ENCODE assay signal across 8 cellular contexts in the genomic region with DNA sequence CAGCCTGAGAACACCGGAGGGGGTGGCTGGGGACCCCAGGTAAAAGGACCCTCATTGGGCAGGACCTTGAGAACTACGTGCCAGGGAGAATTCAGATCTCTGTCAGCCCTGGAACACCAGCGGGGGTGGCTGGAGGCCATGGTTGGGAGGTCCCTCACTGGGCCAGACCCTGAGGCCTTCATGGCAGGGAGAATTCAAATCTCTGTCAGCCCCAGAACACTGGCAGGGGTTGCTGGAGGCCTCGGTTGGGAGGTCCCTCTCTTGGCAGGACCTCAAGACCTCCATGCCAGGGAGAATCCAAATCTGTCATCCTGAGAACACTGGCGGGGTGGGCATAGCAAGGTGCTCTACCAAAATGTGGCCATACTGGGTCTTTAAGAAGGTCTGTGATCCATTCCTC.
A peak's percentile ranks its signal among the peaks of the same experiment; 100 is the strongest.
DNase-seq lines count a peak whose midpoint lies in the region; ATAC-seq and TF ChIP-seq lines count a peak whose summit lies in the region.
"Not testable (repeated sequence)": the region's sequence is repeated elsewhere in the genome, so short reads cannot be mapped to it uniquely, and the experiment has no call there.

No MANE protein-coding gene starts in this region.

- H3K36me3 Mint-ChIP-seq in activated CD8-positive, alpha-beta T cell treated with anti-CD3 and anti-CD28 coated beads for 36 hours (ENCODE audit: low read depth); activated naive CD4-positive, alpha-beta T cell treated with anti-CD3 and anti-CD28 coated beads, Interleukin-2, amount 10 ng/mL, durations not matched to agents 7 days and 5 days: not testable (repeated sequence)

- ATAC-seq in activated CD8-positive, alpha-beta T cell treated with anti-CD3 and anti-CD28 coated beads for 36 hours; right cardiac atrium: not testable (repeated sequence)

- H3K27me3 ChIP-seq in dorsolateral prefrontal cortex; right cardiac atrium (ENCODE audit: control insufficient read depth, insufficient read depth): not testable (repeated sequence)

- DNase-seq in A172 (ENCODE audit: low spot score) (peak; percentile 0), NB4 (ENCODE audit: low read depth) (peak; percentile 0), dorsolateral prefrontal cortex (peak in 8 of 10 donors; percentile 5 to 44 (median 20)), right cardiac atrium (peak; percentile 8 to 62 (median 30)), mucosa of gallbladder (ENCODE audit: low spot score) (peak; percentile 11)
- DNase-seq in activated CD8-positive, alpha-beta T cell treated with anti-CD3 and anti-CD28 coated beads for 36 hours: peak; percentile 1
- DNase-seq in activated naive CD4-positive, alpha-beta T cell treated with anti-CD3 and anti-CD28 coated beads, Interleukin-2, amount 10 ng/mL, durations not matched to agents 7 days and 5 days: peak; percentile 15
- peak; percentile 22 for DNase-seq in stimulated activated CD8-positive, alpha-beta memory T cell treated with anti-CD3 and anti-CD28 coated beads, Interleukin-4, amount 100 ng/mL, for 48 hours

- H3K9me3 Mint-ChIP-seq in activated CD8-positive, alpha-beta T cell treated with anti-CD3 and anti-CD28 coated beads for 36 hours; activated naive CD4-positive, alpha-beta T cell treated with anti-CD3 and anti-CD28 coated beads, Interleukin-2, amount 10 ng/mL, durations not matched to agents 7 days and 5 days: not testable (repeated sequence)

- not testable (repeated sequence) for H3K4me1 ChIP-seq in right cardiac atrium (ENCODE audit: control insufficient read depth, insufficient read depth, low read length)

- TF ChIP-seq POLR2A in NB4 (IDR thresholded peaks at IDR 0.05; ENCODE audit: extremely low read depth, insufficient read length): not testable (repeated sequence)

- not testable (repeated sequence) for H3K9me3 ChIP-seq in right cardiac atrium (ENCODE audit: control insufficient read depth, low read length)

- H3K27me3 Mint-ChIP-seq in activated CD8-positive, alpha-beta T cell treated with anti-CD3 and anti-CD28 coated beads for 36 hours; activated naive CD4-positive, alpha-beta T cell treated with anti-CD3 and anti-CD28 coated beads, Interleukin-2, amount 10 ng/mL, durations not matched to agents 7 days and 5 days: not testable (repeated sequence)

- POLR2A ChIA-PET in activated CD8-positive, alpha-beta T cell treated with anti-CD3 and anti-CD28 coated beads for 36 hours (lab: Charles Lee): not testable (repeated sequence)

- 95% methylated on average over 4 of the region's 5 CpGs for WGBS in right cardiac atrium

- H3K27ac ChIP-seq in dorsolateral prefrontal cortex; right cardiac atrium (ENCODE audit: low read length): not testable (repeated sequence)

- not testable (repeated sequence) for H3K4me3 ChIP-seq in NB4 (ENCODE audit: low read depth, low read length); dorsolateral prefrontal cortex; right cardiac atrium (ENCODE audit: low read length)

- H3K4me1 Mint-ChIP-seq in activated CD8-positive, alpha-beta T cell treated with anti-CD3 and anti-CD28 coated beads for 36 hours (ENCODE audit: low read depth); activated naive CD4-positive, alpha-beta T cell treated with anti-CD3 and anti-CD28 coated beads, Interleukin-2, amount 10 ng/mL, durations not matched to agents 7 days and 5 days: not testable (repeated sequence)

- not testable (repeated sequence) for TF ChIP-seq CTCF in NB4 (IDR thresholded peaks at IDR 0.05; ENCODE audit: low read depth, low read length); activated CD8-positive, alpha-beta T cell treated with anti-CD3 and anti-CD28 coated beads for 36 hours (IDR thresholded peaks at IDR 0.05); dorsolateral prefrontal cortex (IDR thresholded peaks at IDR 0.05 in 54 of 56, conservative IDR thresholded peaks at IDR 0.05 in 2 of 56; ENCODE audit: low read depth in 1 of 56, partially characterized antibody in 56 of 56)

- H3K27ac Mint-ChIP-seq in activated CD8-positive, alpha-beta T cell treated with anti-CD3 and anti-CD28 coated beads for 36 hours; activated naive CD4-positive, alpha-beta T cell treated with anti-CD3 and anti-CD28 coated beads, Interleukin-2, amount 10 ng/mL, durations not matched to agents 7 days and 5 days: not testable (repeated sequence)

- CTCF ChIA-PET in activated CD8-positive, alpha-beta T cell treated with anti-CD3 and anti-CD28 coated beads for 36 hours (lab: Charles Lee); activated naive CD4-positive, alpha-beta T cell treated with anti-CD3 and anti-CD28 coated beads, Interleukin-2, amount 10 ng/mL, durations not matched to agents 7 days and 5 days (lab: Charles Lee): not testable (repeated sequence)

- H3K4me3 Mint-ChIP-seq in activated CD8-positive, alpha-beta T cell treated with anti-CD3 and anti-CD28 coated beads for 36 hours; activated naive CD4-positive, alpha-beta T cell treated with anti-CD3 and anti-CD28 coated beads, Interleukin-2, amount 10 ng/mL, durations not matched to agents 7 days and 5 days: not testable (repeated sequence)

- intact Hi-C loops in activated CD8-positive, alpha-beta T cell treated with anti-CD3 and anti-CD28 coated beads for 36 hours (cut with micrococcal nuclease); dorsolateral prefrontal cortex (cut with DNase I); right cardiac atrium (cut with DNase I): not testable (repeated sequence)
